ENCODE assay signal across 18 cellular contexts in the genomic region with DNA sequence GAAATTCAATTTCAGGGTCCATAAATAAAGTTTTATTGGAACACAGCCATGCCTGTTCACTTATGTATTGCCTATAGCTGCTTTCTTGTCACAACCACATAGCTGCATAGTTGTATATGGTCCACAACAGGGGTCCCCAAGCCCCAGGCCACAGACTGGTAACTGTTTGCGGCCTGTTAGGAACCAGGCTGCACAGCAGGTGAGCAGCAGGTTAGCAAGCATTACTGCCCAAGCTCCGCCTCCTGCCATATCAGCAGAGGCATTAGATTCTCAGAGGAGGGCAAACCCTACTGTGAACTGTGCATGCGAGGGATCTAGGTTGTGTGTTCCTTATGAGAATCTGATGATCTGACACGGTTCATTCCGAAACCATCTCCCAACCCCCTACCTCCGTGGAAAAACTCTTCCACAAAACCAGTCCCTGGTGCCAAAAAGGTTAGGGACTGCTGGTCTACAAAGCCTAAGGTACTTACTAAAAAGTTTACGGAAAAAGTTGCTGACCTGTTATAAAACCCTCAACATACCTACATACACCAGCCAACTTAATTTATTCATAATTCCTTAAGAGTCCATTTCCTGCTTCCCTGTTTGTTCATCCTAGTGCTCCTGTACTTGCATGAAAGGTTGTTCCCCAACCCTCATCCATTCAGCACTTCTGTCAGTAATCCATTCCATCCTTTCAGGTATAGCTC.
"Had no signal": no experiment of that assay in that cellular context is flagged by ENCODE, and none has a peak within 500 bp of the region (broad histone marks: within the 10 kb centered on the region; RNA-seq: fewer than 3 reads in every experiment).

No MANE protein-coding gene starts in this region.

- H3K4me1 Mint-ChIP-seq: central memory CD8-positive, alpha-beta T cell had no signal

- DNase-seq: activated CD4-positive, alpha-beta T cell treated with anti-CD3 and anti-CD28 coated beads, Interleukin-2, amount 50 U/mL, for 48 hours; activated gamma-delta T cell; colonic mucosa; erythroblast; foreskin melanocyte; hypothalamus; left cardiac atrium; natural killer cell; nucleus accumbens; stimulated activated CD4-positive, alpha-beta T cell treated with anti-CD3 and anti-CD28 coated beads, Interleukin-2, amount 100 ng/mL, for 24 hours; stimulated activated naive CD4-positive, alpha-beta T cell treated with Interleukin-2 at 50 U/mL for 16 hours; T-helper 2 cell; transverse colon; WERI-Rb-1 had no signal

- H3K4me3 Mint-ChIP-seq: activated naive CD4-positive, alpha-beta T cell treated with anti-CD3 and anti-CD28 coated beads, Interleukin-2, amount 50 U/mL, for 24 hours; central memory CD8-positive, alpha-beta T cell; natural killer cell had no signal

- ATAC-seq: left cardiac atrium, natural killer cell had no signal

- H3K27ac Mint-ChIP-seq: activated naive CD4-positive, alpha-beta T cell treated with anti-CD3 and anti-CD28 coated beads, Interleukin-2, amount 50 U/mL, for 24 hours; natural killer cell; progenitor cell of endocrine pancreas had no signal

- H3K27me3 Mint-ChIP-seq: activated naive CD4-positive, alpha-beta T cell treated with anti-CD3 and anti-CD28 coated beads, Interleukin-2, amount 50 U/mL, for 24 hours; central memory CD8-positive, alpha-beta T cell; progenitor cell of endocrine pancreas had no signal

- H3K9me3 Mint-ChIP-seq: activated naive CD4-positive, alpha-beta T cell treated with anti-CD3 and anti-CD28 coated beads, Interleukin-2, amount 50 U/mL, for 24 hours; central memory CD8-positive, alpha-beta T cell; natural killer cell had no signal

- H3K9me3 ChIP-seq: ascending aorta, colonic mucosa, transverse colon had no signal
